In genomic region chr12:96698965-96699364, GRCh38 we compare ENCODE assay signal across 1 cellular context.
TF ChIP-seq lines count a peak whose summit lies in the region.

No MANE protein-coding gene starts in this region.

TF ChIP-seq in HCT116, 20 proteins besides CTCF, POLR2A, EP300 and RAD21 (continued from another document):
- TF ChIP-seq ATF3 (IDR thresholded peaks at IDR 0.05) (no peak), ZBTB33 (IDR thresholded peaks at IDR 0.05; ENCODE audit: extremely low read depth, insufficient replicate concordance, low read length) (no peak), JUND (IDR thresholded peaks at IDR 0.05) (no peak), SP1 (IDR thresholded peaks at IDR 0.05; ENCODE audit: low read depth) (no peak), CBX3 (IDR thresholded peaks at IDR 0.05; ENCODE audit: low read depth) (no peak), EGR1 (IDR thresholded peaks at IDR 0.05; ENCODE audit: low read depth) (no peak), FOSL1 (IDR thresholded peaks at IDR 0.05; ENCODE audit: low read depth) (no peak), TCF7L2 (IDR thresholded peaks at IDR 0.05; ENCODE audit: borderline replicate concordance, extremely low read depth, insufficient read depth, insufficient read length) (no peak), CEBPB (IDR thresholded peaks at IDR 0.05; ENCODE audit: low read depth) (no peak), ZFX (IDR thresholded peaks at IDR 0.05) (no peak)
